ENCODE assay signal across 10 cellular contexts in the genomic region with DNA sequence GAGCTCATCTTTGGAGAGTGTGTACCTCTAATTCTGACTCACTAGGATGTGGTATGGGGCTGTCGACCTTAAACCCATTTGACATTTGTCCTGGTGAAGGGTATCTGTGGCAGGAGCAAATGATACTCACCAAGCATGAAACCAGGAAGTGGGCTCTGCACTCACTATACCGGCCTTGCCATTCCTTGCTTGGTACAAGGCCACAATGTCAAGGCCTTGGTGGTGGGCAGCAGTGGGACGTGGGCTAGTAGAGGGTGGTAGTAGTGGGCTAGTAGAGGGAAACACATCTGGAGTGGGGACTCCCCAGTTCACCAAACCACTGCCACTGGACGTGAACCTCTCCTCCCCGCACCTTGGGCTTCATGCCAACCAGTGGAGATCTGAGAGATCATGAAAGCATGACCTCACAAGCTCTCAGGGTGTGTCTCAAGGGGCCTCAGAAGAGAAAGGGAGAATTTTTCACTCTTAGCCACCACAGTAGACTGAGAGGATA. TPM values are rescaled to one million over a fixed set of nuclear protein-coding genes. Genes with fewer than 3 reads are reported as not detected.
DNase-seq lines count a peak whose midpoint lies in the region; ATAC-seq, FAIRE-seq and TF ChIP-seq lines count a peak whose summit lies in the region.
"Had no signal": no experiment of that assay in that cellular context is flagged by ENCODE, and none has a peak within 500 bp of the region (broad histone marks: within the 10 kb centered on the region; RNA-seq: fewer than 3 reads in every experiment).

No MANE protein-coding gene starts in this region.

- ATAC-seq in HG03196 (IDR thresholded peaks at IDR 0.05; ENCODE audit: unreplicated experiment) (peak; percentile 79), GM12878 (peak; percentile 88)

- H3K23ac ChIP-seq in trophoblast cell (ENCODE audit: low read length): no peak overlapping the region

- no peak overlapping the region for H3K27ac Mint-ChIP-seq in activated T-helper 1 cell treated with anti-CD3 and anti-CD28 coated beads, Interleukin-12 subunit alpha, Interleukin-12 subunit beta, Interleukin-2, Interleukin-4 antibody, amounts not matched to agents 30 ng/mL and 10 ng/mL and 1 ng/mL, durations not matched to agents 14 hours and 24 hours and 36 hours
- H3K27ac Mint-ChIP-seq: brain, IgD-negative memory B cell had no signal

- POLR2A ChIA-PET in GM12878 (lab: Charles Lee): interaction anchor here (0.6 to 1.2 kb wide), 4 partner anchors 11 to 1075 kb away, joined by 3 to 5 read pairs (median 3); a partner anchor contains a TSS

- H4K8ac ChIP-seq in trophoblast cell (ENCODE audit: low read depth, low read length): no peak overlapping the region

- H3K4me1 ChIP-seq in GM12878 (ENCODE audit: control insufficient read depth, insufficient read depth, low read length) (peaks cover 12% of the 10 kb centered on the region), trophoblast cell (ENCODE audit: control insufficient read depth in 1 of 2, insufficient read depth in 2 of 2, low read length in 2 of 2) (no peaks in the 10 kb centered on the region)

- FAIRE-seq in GM12878 (lab: Jason Lieb, UNC): peak; percentile 94

- H4K91ac ChIP-seq in trophoblast cell (ENCODE audit: low read depth, low read length): no peak overlapping the region

- no peak overlapping the region for H3K4me3 Mint-ChIP-seq in activated T-helper 1 cell treated with anti-CD3 and anti-CD28 coated beads, Interleukin-12 subunit alpha, Interleukin-12 subunit beta, Interleukin-2, Interleukin-4 antibody, amounts not matched to agents 30 ng/mL and 10 ng/mL and 1 ng/mL, durations not matched to agents 14 hours and 24 hours and 36 hours
- H3K4me3 Mint-ChIP-seq: brain had no signal

- RAD21 ChIA-PET in GM12878 (lab: Charles Lee; ENCODE audit: unreplicated experiment): interaction anchor here (0.6 to 2.7 kb wide), 6 partner anchors 9 to 452 kb away, joined by 3 to 15 read pairs (median 4); no protein-coding TSS in a partner anchor

- H3K79me1 ChIP-seq in trophoblast cell (ENCODE audit: low read length): no peaks in the 10 kb centered on the region

- H3K4ac ChIP-seq in trophoblast cell (ENCODE audit: low read depth, low read length): no peak overlapping the region

- H4K12ac ChIP-seq in trophoblast cell (ENCODE audit: low read depth, low read length): no peak overlapping the region

- H3K4me3 ChIP-seq in GM12878 (no peak overlapping the region), trophoblast cell (ENCODE audit: low read depth, low read length) (no peak overlapping the region)

- no peak overlapping the region for H2BK12ac ChIP-seq in trophoblast cell (ENCODE audit: low read length)

- TF ChIP-seq EP300 in GM12878 (IDR thresholded peaks at IDR 0.05; ENCODE audit: borderline replicate concordance in 1 of 2, control insufficient read depth in 1 of 2, low read depth in 2 of 2, low read length in 2 of 2): no peak; a peak in 1 of 4 replicates

- no peak overlapping the region for H2BK120ac ChIP-seq in trophoblast cell (ENCODE audit: insufficient read depth, low read length, poor library complexity)

- in situ Hi-C loops in GM13976 (cut with MboI; ENCODE audit: low sequenced_read_pairs, unreplicated experiment): no loop called here
- in situ Hi-C loops in GM12878 (cut with MboI): no loop called here

- no peaks in the 10 kb centered on the region for H3K27me3 ChIP-seq in GM12878 (replicated peaks in 1 of 2; ENCODE audit: control insufficient read depth in 2 of 2, insufficient read depth in 2 of 2, low read length in 1 of 2)
- no peaks in the 10 kb centered on the region for H3K27me3 ChIP-seq in trophoblast cell (ENCODE audit: insufficient read depth, low read length)

- no peak overlapping the region for H2AK5ac ChIP-seq in trophoblast cell (ENCODE audit: low read length)

- H3K4me2 ChIP-seq in GM12878 (ENCODE audit: control insufficient read depth, insufficient read depth): peak overlapping the region; percentile 34
- H3K4me2 ChIP-seq in trophoblast cell (ENCODE audit: low read length): no peak overlapping the region

- peaks cover 12% of the 10 kb centered on the region for H3K4me1 Mint-ChIP-seq in activated T-helper 1 cell treated with anti-CD3 and anti-CD28 coated beads, Interleukin-12 subunit alpha, Interleukin-12 subunit beta, Interleukin-2, Interleukin-4 antibody, amounts not matched to agents 30 ng/mL and 10 ng/mL and 1 ng/mL, durations not matched to agents 14 hours and 24 hours and 36 hours (ENCODE audit: low read depth)

- H4K20me1 ChIP-seq in GM12878 (ENCODE audit: control insufficient read depth, insufficient read depth): no peaks in the 10 kb centered on the region

- TF ChIP-seq POLR2A in GM12878 (IDR thresholded peaks at IDR 0.05; ENCODE audit: low read depth, low read length): no peak

- no peak overlapping the region for H3K14ac ChIP-seq in trophoblast cell (ENCODE audit: low read length)

- intact Hi-C loops in GM12878 (cut with micrococcal nuclease; ENCODE audit: unreplicated experiment): loop anchor here (10.0 kb wide), 1 partner anchor 301 kb away; no protein-coding TSS in a partner anchor
- intact Hi-C loops in activated T-helper 1 cell treated with anti-CD3 and anti-CD28 coated beads, Interleukin-12 subunit alpha, Interleukin-12 subunit beta, Interleukin-2, Interleukin-4 antibody, amounts not matched to agents 30 ng/mL and 10 ng/mL and 1 ng/mL, durations not matched to agents 14 hours and 24 hours and 36 hours (cut with micrococcal nuclease): loop anchor here (1.0 to 10.0 kb wide), 2 partner anchors 10 to 629 kb away; a partner anchor contains a TSS

- no peak overlapping the region for H3K27ac ChIP-seq in GM12878 (ENCODE audit: control insufficient read depth, insufficient read depth)
- no peak overlapping the region for H3K27ac ChIP-seq in trophoblast cell (ENCODE audit: low read depth, low read length)

- H3K9me3 ChIP-seq in GM12878 (replicated peaks; ENCODE audit: control insufficient read depth, insufficient read depth, low read length) (no peaks in the 10 kb centered on the region; the same call in 1 of the 3 replicates), trophoblast cell (ENCODE audit: insufficient read depth, low read depth, low read length) (no peaks in the 10 kb centered on the region)

- DNase-seq in GM13976 (ENCODE audit: low spot score): peak; percentile 34
- DNase-seq in GM20000 (ENCODE audit: low spot score): peak; percentile 42
- DNase-seq in GM12878 (ENCODE audit: low read depth, low spot score): peak; percentile 74
- DNase-seq in activated T-helper 1 cell treated with anti-CD3 and anti-CD28 coated beads, Interleukin-12 subunit alpha, Interleukin-12 subunit beta, Interleukin-2, Interleukin-4 antibody, amounts not matched to agents 30 ng/mL and 10 ng/mL and 1 ng/mL, durations not matched to agents 14 hours and 24 hours and 36 hours (ENCODE audit: low spot score): no peak
- DNase-seq in trophoblast cell: no peak
- no peak for DNase-seq in NCI-H2029 treated with DMSO at 0.1 percent for 48 hours (lab: John Stamatoyannopoulos, UW)
- no peak for DNase-seq in NCI-H2081 (lab: John Stamatoyannopoulos, UW)

- no TSS peak for BruUV-seq in GM12878 (replicated peaks; lab: Mats Ljungman, UMichigan)

- TF ChIP-seq CTCF in GM13976 (IDR thresholded peaks at IDR 0.05; ENCODE audit: borderline replicate concordance, control extremely low read depth, extremely low read depth, insufficient read depth, missing control alignments): no peak
- no peak for TF ChIP-seq CTCF in GM20000 (IDR thresholded peaks at IDR 0.05; ENCODE audit: extremely low read depth, missing control alignments)
- no peak for TF ChIP-seq CTCF in GM12878 (IDR thresholded peaks at IDR 0.05 in 2 of 3, conservative IDR thresholded peaks at IDR 0.05 in 1 of 3; ENCODE audit: control insufficient read depth in 2 of 3, extremely low read depth in 1 of 3, insufficient read depth in 1 of 3, low read depth in 3 of 3, low read length in 3 of 3)

- H3K9me3 Mint-ChIP-seq in activated T-helper 1 cell treated with anti-CD3 and anti-CD28 coated beads, Interleukin-12 subunit alpha, Interleukin-12 subunit beta, Interleukin-2, Interleukin-4 antibody, amounts not matched to agents 30 ng/mL and 10 ng/mL and 1 ng/mL, durations not matched to agents 14 hours and 24 hours and 36 hours: no peaks in the 10 kb centered on the region
- H3K9me3 Mint-ChIP-seq: brain had no signal

- H3K9ac ChIP-seq in GM12878 (ENCODE audit: control insufficient read depth, insufficient read depth, low read length): no peak overlapping the region
- no peak overlapping the region for H3K9ac ChIP-seq in trophoblast cell (ENCODE audit: low read length)

- H3K27me3 Mint-ChIP-seq in activated T-helper 1 cell treated with anti-CD3 and anti-CD28 coated beads, Interleukin-12 subunit alpha, Interleukin-12 subunit beta, Interleukin-2, Interleukin-4 antibody, amounts not matched to agents 30 ng/mL and 10 ng/mL and 1 ng/mL, durations not matched to agents 14 hours and 24 hours and 36 hours (ENCODE audit: insufficient read depth): peaks cover 7% of the 10 kb centered on the region
- H3K27me3 Mint-ChIP-seq: brain, IgD-negative memory B cell had no signal

- no peaks in the 10 kb centered on the region for H3K79me2 ChIP-seq in GM12878 (ENCODE audit: control insufficient read depth, insufficient read depth, low read length)
- H3K79me2 ChIP-seq in trophoblast cell (ENCODE audit: control insufficient read depth, insufficient read depth, low read length, poor library complexity): no peaks in the 10 kb centered on the region

- 0 out of 2 replicates have a peak, but pooled peaks have one; percentile 13 for TF ChIP-seq RAD21 in GM12878 (IDR thresholded peaks at IDR 0.05; ENCODE audit: insufficient read depth, low read depth, low read length)

- no peak overlapping the region for H3K18ac ChIP-seq in trophoblast cell (ENCODE audit: low read length)

- WGBS in GM12878 (ENCODE audit: insufficient coverage, insufficient replicate concordance, low lambda C conversion rate, missing lambda C conversion rate): 0% methylated on average over 5 of the region's 5 CpGs
- WGBS in trophoblast cell (ENCODE audit: extremely low coverage, insufficient coverage, insufficient read length): no CpG with 5 or more reads among the region's 5 CpGs

- SMC1A ChIA-PET in GM12878 (lab: Charles Lee; ENCODE audit: uncharacterized antibody, unreplicated experiment): interaction anchor here (1.0 to 21.4 kb wide), 8 partner anchors 8 to 451 kb away, joined by 3 to 348 read pairs (median 10); a partner anchor contains a TSS

- H2BK5ac ChIP-seq in trophoblast cell (ENCODE audit: low read depth, low read length, poor library complexity): no peak overlapping the region

- no peaks in the 10 kb centered on the region for H3K36me3 Mint-ChIP-seq in activated T-helper 1 cell treated with anti-CD3 and anti-CD28 coated beads, Interleukin-12 subunit alpha, Interleukin-12 subunit beta, Interleukin-2, Interleukin-4 antibody, amounts not matched to agents 30 ng/mL and 10 ng/mL and 1 ng/mL, durations not matched to agents 14 hours and 24 hours and 36 hours (ENCODE audit: low read depth)
- H3K36me3 Mint-ChIP-seq: brain, IgD-negative memory B cell had no signal

- CTCF ChIA-PET in GM12878 (lab: Yijun Ruan, JAX): interaction anchor here (0.8 to 8.5 kb wide), 7 partner anchors 8 to 453 kb away, joined by 3 to 74 read pairs (median 4); a partner anchor contains a TSS

- H2AFZ ChIP-seq in GM12878 (ENCODE audit: control insufficient read depth, low read depth, low read length) (peak overlapping the region; percentile 36; the same call in 1 of the 2 replicates), trophoblast cell (ENCODE audit: insufficient read depth, low read length, poor library complexity) (no peak overlapping the region)

- H3K36me3 ChIP-seq in GM12878 (ENCODE audit: control insufficient read depth in 2 of 2, insufficient read depth in 2 of 2, low read length in 1 of 2): no peaks in the 10 kb centered on the region
- no peaks in the 10 kb centered on the region for H3K36me3 ChIP-seq in trophoblast cell (ENCODE audit: control insufficient read depth in 1 of 2, insufficient read depth in 2 of 2, low read length in 2 of 2)

RNA-seq across cellular contexts. Expression of a gene that starts 11.5 kb away (rescaled TPM):
- total RNA-seq in GM12878 (2013; cell fraction: nucleolus; rRNA removed): 62.6 and 67.6 TPM in 2 replicates
- total RNA-seq in GM12878 (2014; rRNA removed) (12.0 and 15.7 TPM in 2 replicates), GM12878 (2014; rRNA removed; fragmentation: Illumina TruSeq; extraction: Trizol) (15.7 and 16.7 TPM in 2 replicates), GM12878 (2021) (10.4 TPM in 2 replicates)
- polyA plus RNA-seq in GM12878 (2011; ENCODE audit: low read depth): 4.9 TPM
- polyA plus RNA-seq in GM12878 (2011; rRNA removed) (31.0 and 39.1 TPM in 2 replicates), GM12878 (2014; fragmentation: Illumina TruSeq; extraction: Trizol) (13.8 and 17.8 TPM in 2 replicates), GM12878 (2014; fragmentation: Nextera tagmentation; extraction: Ambion mirVana) (1 to 10 TPM; 8.1 to 9.5 TPM), GM12878 (2014; rRNA removed) (9.1 and 11.5 TPM in 2 replicates), GM12878 (2016; fragmentation: Nextera tagmentation; extraction: Ambion mirVana) (10 to 100 TPM; 13.8 to 15.2 TPM)
- 16.0 and 16.2 TPM in 2 replicates for polyA plus RNA-seq in GM12878 (2011; cell fraction: cytosol; rRNA removed)
- polyA plus RNA-seq in GM12878 (2011; cell fraction: nucleus; rRNA removed): 12.1 and 14.7 TPM in 2 replicates
- polyA plus RNA-seq in GM12878 (2012): 4.6 and 6.8 TPM in 2 replicates
- polyA minus RNA-seq in GM12878 (2011; rRNA and poly(A)+ RNA removed): 26.4 and 40.3 TPM in 2 replicates
- polyA minus RNA-seq in GM12878 (2011; cell fraction: cytosol; rRNA and poly(A)+ RNA removed): 7.5 and 8.4 TPM in 2 replicates
- polyA minus RNA-seq in GM12878 (2011; cell fraction: nucleus; rRNA and poly(A)+ RNA removed): 20.6 and 28.5 TPM in 2 replicates
- total RNA-seq in activated T-helper 1 cell treated with anti-CD3 and anti-CD28 coated beads, Interleukin-12 subunit alpha, Interleukin-12 subunit beta, Interleukin-2, Interleukin-4 antibody, amounts not matched to agents 30 ng/mL and 10 ng/mL and 1 ng/mL, durations not matched to agents 14 hours and 24 hours and 36 hours: 2.6 and 3.1 TPM in 2 replicates
- 0.57 and 0.70 TPM in 2 replicates for polyA plus RNA-seq in trophoblast cell (2013)

Comparison
In these comparisons a context has a peak if more than half of its experiments do, and no peak if none do; other contexts are left out.
1. DNase-seq: peak in GM13976 (single experiment), GM20000 (single experiment) and GM12878 (single experiment); none in activated T-helper 1 cell treated with anti-CD3 and anti-CD28 coated beads, Interleukin-12 subunit alpha, Interleukin-12 subunit beta, Interleukin-2, Interleukin-4 antibody, amounts not matched to agents 30 ng/mL and 10 ng/mL and 1 ng/mL, durations not matched to agents 14 hours and 24 hours and 36 hours (single experiment), trophoblast cell (0 of 2), NCI-H2029 treated with DMSO at 0.1 percent for 48 hours (single experiment) and NCI-H2081 (0 of 2).